Comparison of ENCODE assay signal across 23 cellular contexts in genomic region chr15:40999190-40999589, GRCh38. TPM values are rescaled to one million over a fixed set of nuclear protein-coding genes. Genes with fewer than 3 reads are reported as not detected.
DNase-seq lines count a peak whose midpoint lies in the region; ATAC-seq, FAIRE-seq and TF ChIP-seq lines count a peak whose summit lies in the region.
"Had no signal": no experiment of that assay in that cellular context is flagged by ENCODE, and none has a peak within 500 bp of the region (broad histone marks: within the 10 kb centered on the region; RNA-seq: fewer than 3 reads in every experiment).

No MANE protein-coding gene starts in this region.

- no peak for TF ChIP-seq EP300 in GM12878 (IDR thresholded peaks at IDR 0.05; ENCODE audit: borderline replicate concordance in 1 of 2, control insufficient read depth in 1 of 2, low read depth in 2 of 2, low read length in 2 of 2)

- POLR2A ChIA-PET in GM12878 (lab: Charles Lee): interaction anchor here (0.5 to 0.6 kb wide), 2 partner anchors 8 to 76 kb away, joined by 3 to 5 read pairs; no protein-coding TSS in a partner anchor

- H3K4me1 Mint-ChIP-seq in progenitor cell of endocrine pancreas (ENCODE audit: low read depth): peaks cover 6% of the 10 kb centered on the region
- H3K4me1 Mint-ChIP-seq: neural progenitor cell; stimulated activated naive CD8-positive, alpha-beta T cell treated with anti-CD3 and anti-CD28 coated beads, Interleukin-15, amount 100 ng/mL, for 72 hours had no signal

- CTCF ChIA-PET in GM12878 (lab: Yijun Ruan, JAX): no interaction called here

- no peak for TF ChIP-seq POLR2A in GM12878 (IDR thresholded peaks at IDR 0.05; ENCODE audit: low read depth, low read length)

- H3K36me3 Mint-ChIP-seq in progenitor cell of endocrine pancreas (ENCODE audit: insufficient read depth): peaks cover 20% of the 10 kb centered on the region

- no peak overlapping the region for H2AFZ ChIP-seq in GM12878 (ENCODE audit: control insufficient read depth, low read depth, low read length)
- H2AFZ ChIP-seq: neural progenitor cell had no signal

- H4K20me1 ChIP-seq in GM12878 (ENCODE audit: control insufficient read depth, insufficient read depth): no peaks in the 10 kb centered on the region

- H3K9me3 Mint-ChIP-seq in progenitor cell of endocrine pancreas (ENCODE audit: low read depth): no peaks in the 10 kb centered on the region
- H3K9me3 Mint-ChIP-seq: neural progenitor cell; stimulated activated naive CD8-positive, alpha-beta T cell treated with anti-CD3 and anti-CD28 coated beads, Interleukin-15, amount 100 ng/mL, for 72 hours had no signal

- no peak for TF ChIP-seq RAD21 in GM12878 (IDR thresholded peaks at IDR 0.05; ENCODE audit: insufficient read depth, low read depth, low read length)

- H3K9me3 ChIP-seq in GM12878 (replicated peaks; ENCODE audit: control insufficient read depth, insufficient read depth, low read length): no peaks in the 10 kb centered on the region
- H3K9me3 ChIP-seq: colonic mucosa had no signal

- no peak overlapping the region for H3K27ac Mint-ChIP-seq in progenitor cell of endocrine pancreas
- H3K27ac Mint-ChIP-seq: neural progenitor cell; stimulated activated naive CD8-positive, alpha-beta T cell treated with anti-CD3 and anti-CD28 coated beads, Interleukin-15, amount 100 ng/mL, for 72 hours had no signal

- H3K9ac ChIP-seq in GM12878 (ENCODE audit: control insufficient read depth, insufficient read depth, low read length): no peak overlapping the region
- H3K9ac ChIP-seq: KMS-11, neural progenitor cell had no signal

- no TSS peak for BruUV-seq in GM12878 (replicated peaks; lab: Mats Ljungman, UMichigan)

- no peak overlapping the region for H3K4me3 ChIP-seq in GM12878
- H3K4me3 ChIP-seq: colonic mucosa, neural progenitor cell had no signal

- FAIRE-seq in HTR-8/SVneo (lab: Jason Lieb, UNC) (no peak), GM12878 (lab: Jason Lieb, UNC) (peak; percentile 74)
- FAIRE-seq: GM19239 had no signal

- in situ Hi-C loops in GM12878 (cut with MboI): no loop called here

- H3K27me3 Mint-ChIP-seq in progenitor cell of endocrine pancreas: no peaks in the 10 kb centered on the region
- H3K27me3 Mint-ChIP-seq: stimulated activated naive CD8-positive, alpha-beta T cell treated with anti-CD3 and anti-CD28 coated beads, Interleukin-15, amount 100 ng/mL, for 72 hours had no signal

- peaks cover 8 to 16% of the 10 kb centered on the region in 2 experiments; a peak in 3 of 4 replicates for H3K36me3 ChIP-seq in GM12878 (ENCODE audit: control insufficient read depth in 2 of 2, insufficient read depth in 2 of 2, low read length in 1 of 2)

- no peaks in the 10 kb centered on the region for H3K4me1 ChIP-seq in GM12878 (ENCODE audit: control insufficient read depth, insufficient read depth, low read length)
- H3K4me1 ChIP-seq: colonic mucosa, neural progenitor cell had no signal

- DNase-seq in AG08396 (ENCODE audit: low spot score) (peak; percentile 40), HTR-8/SVneo (ENCODE audit: insufficient read length, low spot score) (peak; percentile 65), GM12878 (ENCODE audit: low read depth, low spot score) (no peak), foreskin melanocyte (peak; percentile 85), progenitor cell of endocrine pancreas (ENCODE audit: low spot score, unreplicated experiment) (no peak)
- DNase-seq: activated CD4-positive, CD25-positive, alpha-beta regulatory T cell; activated effector memory CD4-positive, alpha-beta T cell treated with Interleukin-2 at 50 U/mL for 16 hours; amygdala; colonic mucosa; DMS 273 treated with DMSO at 0.1 percent for 48 hours; hypothalamus; midbrain; NCI-H1105; NCI-H2171 treated with DMSO at 0.1 percent for 48 hours; RPMI8226; stimulated activated naive CD8-positive, alpha-beta T cell treated with anti-CD3 and anti-CD28 coated beads, Interleukin-15, amount 100 ng/mL, for 72 hours; T-helper 1 cell had no signal

- no peak overlapping the region for H3K27ac ChIP-seq in GM12878 (ENCODE audit: control insufficient read depth, insufficient read depth)
- H3K27ac ChIP-seq: colonic mucosa, KMS-11, neural progenitor cell had no signal

- RAD21 ChIA-PET in GM12878 (lab: Charles Lee; ENCODE audit: unreplicated experiment): no interaction called here

- no peak overlapping the region for H3K4me3 Mint-ChIP-seq in progenitor cell of endocrine pancreas (ENCODE audit: low read depth)
- H3K4me3 Mint-ChIP-seq: neural progenitor cell; stimulated activated naive CD8-positive, alpha-beta T cell treated with anti-CD3 and anti-CD28 coated beads, Interleukin-15, amount 100 ng/mL, for 72 hours had no signal

- SMC1A ChIA-PET in GM12878 (lab: Charles Lee; ENCODE audit: uncharacterized antibody, unreplicated experiment): no interaction called here

- H3K27me3 ChIP-seq in GM12878 (replicated peaks in 1 of 2; ENCODE audit: control insufficient read depth in 2 of 2, insufficient read depth in 2 of 2, low read length in 1 of 2): no peaks in the 10 kb centered on the region
- H3K27me3 ChIP-seq: colonic mucosa, neural progenitor cell had no signal

- 98% methylated on average over 4 of the region's 4 CpGs for WGBS in GM12878 (ENCODE audit: insufficient coverage, insufficient replicate concordance, low lambda C conversion rate, missing lambda C conversion rate)

- TF ChIP-seq CTCF in GM12878 (IDR thresholded peaks at IDR 0.05 in 2 of 3, conservative IDR thresholded peaks at IDR 0.05 in 1 of 3; ENCODE audit: control insufficient read depth in 2 of 3, extremely low read depth in 1 of 3, insufficient read depth in 1 of 3, low read depth in 3 of 3, low read length in 3 of 3) (no peak), progenitor cell of endocrine pancreas (IDR thresholded peaks at IDR 0.05; ENCODE audit: unreplicated experiment) (no peak)

- H3K79me2 ChIP-seq in GM12878 (ENCODE audit: control insufficient read depth, insufficient read depth, low read length): no peaks in the 10 kb centered on the region

- intact Hi-C loops in GM12878 (cut with micrococcal nuclease; ENCODE audit: unreplicated experiment): no loop called here

- ATAC-seq in GM12878 (no peak), HG02981 (IDR thresholded peaks at IDR 0.05; ENCODE audit: unreplicated experiment) (no peak), HG02759 (IDR thresholded peaks at IDR 0.05; ENCODE audit: unreplicated experiment) (no peak), GM21390 (IDR thresholded peaks at IDR 0.05; ENCODE audit: unreplicated experiment) (no peak)
- ATAC-seq: stimulated activated naive CD8-positive, alpha-beta T cell treated with anti-CD3 and anti-CD28 coated beads, Interleukin-15, amount 100 ng/mL, for 72 hours had no signal

- no peak overlapping the region for H3K4me2 ChIP-seq in GM12878 (ENCODE audit: control insufficient read depth, insufficient read depth)
- H3K4me2 ChIP-seq: KMS-11, neural progenitor cell had no signal

TF ChIP-seq in GM12878, 131 proteins besides CTCF, POLR2A, EP300 and RAD21 (continues in another document):
- TF ChIP-seq HDAC2 (IDR thresholded peaks at IDR 0.05) (no peak), NFYA (IDR thresholded peaks at IDR 0.05; ENCODE audit: borderline replicate concordance, low read depth, low read length) (no peak), CREB1 (IDR thresholded peaks at IDR 0.05; ENCODE audit: low read depth) (no peak), EZH2 (IDR thresholded peaks at IDR 0.05; ENCODE audit: borderline replicate concordance, control insufficient read depth, low read depth, low read length) (no peak), ZBTB33 (IDR thresholded peaks at IDR 0.05) (no peak), GATAD2B (conservative IDR thresholded peaks at IDR 0.05; ENCODE audit: low read depth) (no peak), SUPT20H (IDR thresholded peaks at IDR 0.05; ENCODE audit: borderline replicate concordance, control insufficient read depth, low read depth, low read length) (no peak)

RNA-seq across cellular contexts. Expression of gene CHAC1, which starts 45.9 kb away (rescaled TPM):
- 3.4 and 4.0 TPM in 2 replicates for total RNA-seq in GM12878 (2013; cell fraction: nucleolus; rRNA removed)
- total RNA-seq in GM12878 (2014; rRNA removed): 4.7 and 4.9 TPM in 2 replicates
- 2.0 and 2.1 TPM in 2 replicates for total RNA-seq in GM12878 (2014; rRNA removed; fragmentation: Illumina TruSeq; extraction: Trizol)
- 3.8 and 4.7 TPM in 2 replicates for total RNA-seq in GM12878 (2021)
- 6.4 TPM for polyA plus RNA-seq in GM12878 (2011; ENCODE audit: low read depth)
- 1.9 and 2.8 TPM in 2 replicates for polyA plus RNA-seq in GM12878 (2011; rRNA removed)
- polyA plus RNA-seq in GM12878 (2011; cell fraction: cytosol; rRNA removed): 7.0 and 7.3 TPM in 2 replicates
- 4.0 and 7.6 TPM in 2 replicates for polyA plus RNA-seq in GM12878 (2011; cell fraction: nucleus; rRNA removed)
- 8.1 and 11.6 TPM in 2 replicates for polyA plus RNA-seq in GM12878 (2012)
- 0.68 and 1.8 TPM in 2 replicates for polyA plus RNA-seq in GM12878 (2014; fragmentation: Illumina TruSeq; extraction: Trizol)
- polyA plus RNA-seq in GM12878 (2014; fragmentation: Nextera tagmentation; extraction: Ambion mirVana): under 1 TPM; 0.37 to 0.73 TPM
- 5.7 and 5.9 TPM in 2 replicates for polyA plus RNA-seq in GM12878 (2014; rRNA removed)
- polyA plus RNA-seq in GM12878 (2016; fragmentation: Nextera tagmentation; extraction: Ambion mirVana): 1 to 10 TPM; 3.9 to 4.8 TPM
- 4.8 and 8.7 TPM in 2 replicates for polyA minus RNA-seq in GM12878 (2011; rRNA and poly(A)+ RNA removed)
- 5.0 and 5.9 TPM in 2 replicates for polyA minus RNA-seq in GM12878 (2011; cell fraction: cytosol; rRNA and poly(A)+ RNA removed)
- 7.1 and 9.2 TPM in 2 replicates for polyA minus RNA-seq in GM12878 (2011; cell fraction: nucleus; rRNA and poly(A)+ RNA removed)
- 14.4 and 18.1 TPM in 2 replicates for total RNA-seq in progenitor cell of endocrine pancreas

Comparison
In these comparisons a context has a peak if more than half of its experiments do, and no peak if none do; other contexts are left out.
1. DNase-seq: peak in AG08396 (single experiment), HTR-8/SVneo (single experiment) and foreskin melanocyte (single experiment); none in GM12878 (single experiment) and progenitor cell of endocrine pancreas (single experiment).